20 cellular contexts compared by ENCODE assay signal in the genomic region with DNA sequence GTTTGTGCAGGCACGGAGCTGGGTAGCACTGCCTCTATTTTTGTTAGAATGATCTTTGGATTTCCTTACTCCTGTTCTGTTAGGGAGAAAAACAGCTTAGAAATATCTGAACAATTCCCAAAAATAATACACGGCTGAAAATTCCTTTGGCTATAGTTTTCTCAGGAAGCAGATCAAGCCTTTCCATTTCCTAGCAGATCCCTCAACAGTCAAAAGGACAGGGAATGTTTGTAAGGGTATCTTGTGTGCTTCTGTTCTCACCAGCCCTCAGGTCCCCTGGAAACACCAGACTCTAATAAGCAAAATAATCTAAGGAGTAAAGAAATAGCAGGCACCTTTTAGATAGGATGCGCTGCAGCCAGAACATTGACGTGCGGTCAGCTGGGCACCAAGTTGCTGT.
"Had no signal": no experiment of that assay in that cellular context is flagged by ENCODE, and none has a peak within 500 bp of the region (broad histone marks: within the 10 kb centered on the region; RNA-seq: fewer than 3 reads in every experiment).

No MANE protein-coding gene starts in this region.

- H3K4me1 Mint-ChIP-seq: stimulated activated naive B cell treated with anti-CD40 and anti-IgM and Interleukin-4, amounts not matched to agents 10 μg/mL and 1 μg/mL and 100 μg/mL, for 72 hours; stimulated activated naive CD8-positive, alpha-beta T cell treated with anti-CD3 and anti-CD28 coated beads, Interleukin-15, amount 100 ng/mL, for 72 hours had no signal

- DNase-seq: caudate nucleus; erythroblast; foreskin keratinocyte; head of caudate nucleus; lower lobe of right lung; mesenchymal stem cell; midbrain; occipital lobe; pancreas; retina; stimulated activated CD4-positive, alpha-beta T cell treated with anti-CD3 and anti-CD28 coated beads, Interleukin-2, amount 100 ng/mL, for 24 hours; stimulated activated CD4-positive, alpha-beta T cell treated with anti-CD3 and anti-CD28 coated beads, Interleukin-4, amount 100 ng/mL, for 4 hours; stimulated activated naive B cell treated with anti-CD40 and anti-IgM and Interleukin-4, amounts not matched to agents 10 μg/mL and 1 μg/mL and 100 μg/mL, for 72 hours; stimulated activated naive CD8-positive, alpha-beta T cell treated with anti-CD3 and anti-CD28 coated beads, Interleukin-15, amount 100 ng/mL, for 72 hours; substantia nigra had no signal

- H3K4me1 ChIP-seq: foreskin keratinocyte, prostate gland had no signal

- H3K36me3 Mint-ChIP-seq: stimulated activated naive B cell treated with anti-CD40 and anti-IgM and Interleukin-4, amounts not matched to agents 10 μg/mL and 1 μg/mL and 100 μg/mL, for 72 hours; type B pancreatic cell had no signal

- H3K27me3 Mint-ChIP-seq: stimulated activated naive B cell treated with anti-CD40 and anti-IgM and Interleukin-4, amounts not matched to agents 10 μg/mL and 1 μg/mL and 100 μg/mL, for 72 hours; type B pancreatic cell had no signal

- FAIRE-seq: pancreas, urothelium cell line had no signal

- H3K9me3 Mint-ChIP-seq: nephron; stimulated activated naive CD8-positive, alpha-beta T cell treated with anti-CD3 and anti-CD28 coated beads, Interleukin-15, amount 100 ng/mL, for 72 hours; type B pancreatic cell had no signal

- H3K4me3 ChIP-seq: lower lobe of right lung, pancreas, prostate gland, skin epidermis had no signal

- H3K27me3 ChIP-seq: foreskin keratinocyte, pancreas had no signal

- H3K27ac Mint-ChIP-seq: nephron; stimulated activated naive B cell treated with anti-CD40 and anti-IgM and Interleukin-4, amounts not matched to agents 10 μg/mL and 1 μg/mL and 100 μg/mL, for 72 hours; type B pancreatic cell had no signal

- H3K27ac ChIP-seq: foreskin keratinocyte, pancreas, prostate gland had no signal

- H3K9me3 ChIP-seq: lower lobe of right lung, pancreas, prostate gland had no signal

- H3K36me3 ChIP-seq: lower lobe of right lung, pancreas, prostate gland had no signal

- H3K4me3 Mint-ChIP-seq: nephron; stimulated activated naive B cell treated with anti-CD40 and anti-IgM and Interleukin-4, amounts not matched to agents 10 μg/mL and 1 μg/mL and 100 μg/mL, for 72 hours; stimulated activated naive CD8-positive, alpha-beta T cell treated with anti-CD3 and anti-CD28 coated beads, Interleukin-15, amount 100 ng/mL, for 72 hours; type B pancreatic cell had no signal
